1 cellular context compared by ENCODE assay signal in genomic region chr9:97510797-97511761, GRCh38.
A peak's percentile ranks its signal among the peaks of the same experiment; 100 is the strongest.
TF ChIP-seq lines count a peak whose summit lies in the region.

No MANE protein-coding gene starts in this region.

TF ChIP-seq in HEK293, 187 proteins besides CTCF, POLR2A, EP300 and RAD21 (continued from another document):
- TF ChIP-seq ZNF639 (tag by site-specific recombination; IDR thresholded peaks at IDR 0.05) (peak; percentile 89), ZNF629 (tag by site-specific recombination; IDR thresholded peaks at IDR 0.05) (peak; percentile 91)
